In genomic region chr6:150184850-150185480, GRCh38 we compare ENCODE assay signal across 22 cellular contexts. TPM values are rescaled to one million over a fixed set of nuclear protein-coding genes. Genes with fewer than 3 reads are reported as not detected.
DNase-seq lines count a peak whose midpoint lies in the region; ATAC-seq, FAIRE-seq and TF ChIP-seq lines count a peak whose summit lies in the region.
"Had no signal": no experiment of that assay in that cellular context is flagged by ENCODE, and none has a peak within 500 bp of the region (broad histone marks: within the 10 kb centered on the region; RNA-seq: fewer than 3 reads in every experiment).

No MANE protein-coding gene starts in this region.

- no peak for TF ChIP-seq RAD21 in K562 (CRISPR knock-in tag; conservative IDR thresholded peaks at IDR 0.05 in 1 of 2, IDR thresholded peaks at IDR 0.05 in 1 of 2)

- H3K4me1 Mint-ChIP-seq in MCF 10A (ENCODE audit: insufficient read depth, unreplicated experiment) = peaks cover 20% of the 10 kb centered on the region
- H3K4me1 Mint-ChIP-seq: CD4-positive, CD25-positive, alpha-beta regulatory T cell had no signal

- H3K4me2 ChIP-seq in K562 (ENCODE audit: insufficient read depth, low read length) = no peak overlapping the region

- CTCF ChIA-PET in MCF 10A (lab: Yijun Ruan, JAX) = interaction anchor here (0.6 to 0.7 kb wide), 2 partner anchors 106 to 168 kb away, joined by 3 read pairs; no protein-coding TSS in a partner anchor
- CTCF ChIA-PET in K562 (lab: Yijun Ruan, JAX; ENCODE audit: low intra/inter-chr PET ratio) = no interaction called here

- no peak overlapping the region for H2AFZ ChIP-seq in K562 (ENCODE audit: low read depth, low read length)

- POLR2A ChIA-PET in MCF 10A (lab: Yijun Ruan, JAX) (interaction anchor here (0.6 kb wide), 1 partner anchor 17 kb away, joined by 3 read pairs; no protein-coding TSS in a partner anchor), K562 (lab: Yijun Ruan, JAX) (no interaction called here)

- H3K9me1 ChIP-seq in K562 (ENCODE audit: control insufficient read depth, insufficient read depth, low read length) = no peaks in the 10 kb centered on the region

- H3K9me3 Mint-ChIP-seq in MCF 10A (ENCODE audit: unreplicated experiment) = no peaks in the 10 kb centered on the region
- H3K9me3 Mint-ChIP-seq: nephron; stimulated activated naive CD8-positive, alpha-beta T cell treated with anti-CD3 and anti-CD28 coated beads, Interleukin-15, Interleukin-2, amounts not matched to agents 100 ng/mL and 50 ng/mL, for 24 hours; T-helper 2 cell treated with Interferon-gamma antibody and Interleukin-4, amounts not matched to agents 5 μg/mL and 100 μg/mL, for 36 hours had no signal

- H3K79me2 ChIP-seq in K562 (ENCODE audit: control insufficient read depth, insufficient read depth, low read length) = peaks cover 2% of the 10 kb centered on the region; the same call in 1 of the 3 replicates

- no peak for DNase-seq in MCF 10A (ENCODE audit: unreplicated experiment)
- no peak for DNase-seq in breast epithelium (ENCODE audit: low spot score in 2 of 2)
- no peak for DNase-seq in K562 (ENCODE audit: extremely low read depth in 1 of 4, low spot score in 3 of 4)
- no peak for DNase-seq in upper lobe of right lung
- no peak for DNase-seq in activated naive CD4-positive, alpha-beta T cell treated with anti-CD3 and anti-CD28 coated beads, Interleukin-2, amount 50 U/mL, for 16 hours
- DNase-seq in occipital lobe (lab: John Stamatoyannopoulos, UW) = no peak
- DNase-seq: activated CD4-positive, alpha-beta T cell treated with anti-CD3 and anti-CD28 coated beads for 1 hour; activated effector memory CD4-positive, alpha-beta T cell treated with Interleukin-2 at 50 U/mL for 16 hours; CD4-positive, CD25-positive, alpha-beta regulatory T cell; gastrocnemius medialis; HCEC 1CT; Kasumi-1; NCI-H187 treated with DMSO at 0.1 percent for 48 hours; SIG-M5; stimulated activated CD4-positive, alpha-beta T cell treated with anti-CD3 and anti-CD28 coated beads, Interleukin-12 subunit alpha, Interleukin-12 subunit beta, amount 100 ng/mL, for 4 hours had no signal

- no peaks in the 10 kb centered on the region for H3K36me3 ChIP-seq in breast epithelium
- H3K36me3 ChIP-seq in K562 (ENCODE audit: control insufficient read depth, insufficient read depth, low read length) = no peaks in the 10 kb centered on the region
- no peaks in the 10 kb centered on the region for H3K36me3 ChIP-seq in upper lobe of right lung
- H3K36me3 ChIP-seq: gastrocnemius medialis had no signal

- no peaks in the 10 kb centered on the region for H3K27me3 Mint-ChIP-seq in MCF 10A (ENCODE audit: insufficient read depth, unreplicated experiment)

- H3K4me1 ChIP-seq in breast epithelium = no peaks in the 10 kb centered on the region
- peaks cover 15 to 33% of the 10 kb centered on the region in 2 experiments; a peak in 4 of 5 replicates for H3K4me1 ChIP-seq in K562 (replicated peaks in 1 of 2; ENCODE audit: control insufficient read depth in 2 of 2, insufficient read depth in 2 of 2, low read length in 2 of 2)
- no peaks in the 10 kb centered on the region for H3K4me1 ChIP-seq in upper lobe of right lung
- H3K4me1 ChIP-seq: gastrocnemius medialis had no signal

- H3K9ac ChIP-seq in K562 (ENCODE audit: insufficient read depth in 1 of 2, low read depth in 2 of 2, low read length in 2 of 2) = no peak overlapping the region; a peak in 1 of 4 replicates

- no peak overlapping the region for H3K4me3 Mint-ChIP-seq in MCF 10A (ENCODE audit: unreplicated experiment)
- H3K4me3 Mint-ChIP-seq: CD4-positive, CD25-positive, alpha-beta regulatory T cell; nephron; stimulated activated naive CD8-positive, alpha-beta T cell treated with anti-CD3 and anti-CD28 coated beads, Interleukin-15, Interleukin-2, amounts not matched to agents 100 ng/mL and 50 ng/mL, for 24 hours; T-helper 2 cell treated with Interferon-gamma antibody and Interleukin-4, amounts not matched to agents 5 μg/mL and 100 μg/mL, for 36 hours had no signal

- H3K27ac ChIP-seq in breast epithelium = no peak overlapping the region
- no peak overlapping the region for H3K27ac ChIP-seq in K562 (ENCODE audit: extremely low read depth, low read depth, low read length)
- H3K27ac ChIP-seq in upper lobe of right lung = no peak overlapping the region
- H3K27ac ChIP-seq: gastrocnemius medialis had no signal

- intact Hi-C loops in MCF 10A (cut with micrococcal nuclease) = no loop called here
- intact Hi-C loops in breast epithelium (cut with DNase I; ENCODE audit: low total_unique reads) = no loop called here
- intact Hi-C loops in K562 (cut with micrococcal nuclease) = loop anchor here (5.0 kb wide), 1 partner anchor 103 kb away; no protein-coding TSS in a partner anchor
- intact Hi-C loops in upper lobe of right lung (cut with DNase I) = no loop called here

- H3K9me3 ChIP-seq in breast epithelium (no peaks in the 10 kb centered on the region), K562 (replicated peaks; ENCODE audit: control insufficient read depth, insufficient read depth, low read depth, low read length) (no peaks in the 10 kb centered on the region), upper lobe of right lung (no peaks in the 10 kb centered on the region)
- H3K9me3 ChIP-seq: gastrocnemius medialis had no signal

- no peak for TF ChIP-seq EP300 in K562 (IDR thresholded peaks at IDR 0.05; ENCODE audit: low read length)

- H3K36me3 Mint-ChIP-seq in MCF 10A (ENCODE audit: insufficient read depth, unreplicated experiment) = no peaks in the 10 kb centered on the region
- H3K36me3 Mint-ChIP-seq: CD4-positive, CD25-positive, alpha-beta regulatory T cell had no signal

- H4K20me1 ChIP-seq in K562 (replicated peaks; ENCODE audit: control insufficient read depth, insufficient read depth, low read length) = no peaks in the 10 kb centered on the region

- ATAC-seq in HG03575 (IDR thresholded peaks at IDR 0.05; ENCODE audit: extremely low read depth, insufficient number of reproducible peaks, low FRiP score, unreplicated experiment) = peak; percentile 43
- no peak; the same call in 2 of the 3 replicates for ATAC-seq in K562
- ATAC-seq in upper lobe of right lung = peak; percentile 7
- no peak for ATAC-seq in GM21367 (IDR thresholded peaks at IDR 0.05; ENCODE audit: unreplicated experiment)
- ATAC-seq: gastrocnemius medialis had no signal

- TF ChIP-seq CTCF in MCF 10A (IDR thresholded peaks at IDR 0.05; ENCODE audit: unreplicated experiment) (no peak), breast epithelium (IDR thresholded peaks at IDR 0.05) (no peak), K562 (IDR thresholded peaks at IDR 0.05 in 2 of 3, conservative IDR thresholded peaks at IDR 0.05 in 1 of 3; ENCODE audit: insufficient read depth in 2 of 3, low read depth in 1 of 3, low read length in 3 of 3) (no peak), upper lobe of right lung (IDR thresholded peaks at IDR 0.05) (no peak)

- 60% methylated on average over 7 of the region's 7 CpGs for WGBS in K562 (ENCODE audit: insufficient coverage, low coverage, missing lambda C conversion rate)

- peak overlapping the region; percentile 66 for H3K27ac Mint-ChIP-seq in MCF 10A (ENCODE audit: low read depth, unreplicated experiment)
- H3K27ac Mint-ChIP-seq: nephron; stimulated activated naive CD8-positive, alpha-beta T cell treated with anti-CD3 and anti-CD28 coated beads, Interleukin-15, Interleukin-2, amounts not matched to agents 100 ng/mL and 50 ng/mL, for 24 hours; T-helper 2 cell treated with Interferon-gamma antibody and Interleukin-4, amounts not matched to agents 5 μg/mL and 100 μg/mL, for 36 hours had no signal

- no peaks in the 10 kb centered on the region for H3K27me3 ChIP-seq in breast epithelium
- no peaks in the 10 kb centered on the region for H3K27me3 ChIP-seq in K562 (ENCODE audit: control insufficient read depth in 2 of 2, insufficient read depth in 2 of 2, low read length in 2 of 2)
- no peaks in the 10 kb centered on the region for H3K27me3 ChIP-seq in upper lobe of right lung
- H3K27me3 ChIP-seq: gastrocnemius medialis had no signal

- in situ Hi-C loops in K562 (cut with MboI) = no loop called here

- no peak for TF ChIP-seq POLR2A in breast epithelium (IDR thresholded peaks at IDR 0.05)
- TF ChIP-seq POLR2A in K562 (conservative IDR thresholded peaks at IDR 0.05) = no peak

- H3K4me3 ChIP-seq in breast epithelium = no peak overlapping the region
- no peak overlapping the region for H3K4me3 ChIP-seq in K562
- H3K4me3 ChIP-seq in upper lobe of right lung = no peak overlapping the region
- H3K4me3 ChIP-seq: gastrocnemius medialis had no signal

- BruUV-seq in MCF 10A (replicated peaks; lab: Mats Ljungman, UMichigan) (no TSS peak), K562 (replicated peaks; lab: Mats Ljungman, UMichigan) (no TSS peak)

- no peak for FAIRE-seq in K562 (lab: Jason Lieb, UNC)
- FAIRE-seq: A204.1 had no signal

TF ChIP-seq in K562, 482 proteins besides CTCF, POLR2A, EP300 and RAD21:
- TF ChIP-seq CXXC5 (CRISPR knock-in tag; IDR thresholded peaks at IDR 0.05) = no peak
- peak in 1 of 2 experiments; percentile 47; a peak in 1 of 4 replicates for TF ChIP-seq FOXA3 (CRISPR knock-in tag; conservative IDR thresholded peaks at IDR 0.05 in 1 of 2, IDR thresholded peaks at IDR 0.05 in 1 of 2)
- TF ChIP-seq ZBTB17 (CRISPR knock-in tag; IDR thresholded peaks at IDR 0.05) = no peak
- 0 out of 2 replicates have a peak, but pooled peaks have one; percentile 17 for TF ChIP-seq CTBP1 (IDR thresholded peaks at IDR 0.05; ENCODE audit: borderline replicate concordance)
- 0 out of 2 replicates have a peak, but pooled peaks have one; percentile 4 for TF ChIP-seq SPI1 (IDR thresholded peaks at IDR 0.05; ENCODE audit: borderline replicate concordance, low read depth, low read length)

RNA-seq across cellular contexts. Expression of gene PPP1R14C, which starts 42.1 kb away (rescaled TPM):
- total RNA-seq in MCF 10A (2022) (32.0 and 38.7 TPM in 2 replicates), breast epithelium (1 to 10 TPM in 2 of 3 donors, not detected in 1; 3.3 to 5.6 TPM), K562 (2014; rRNA removed) (10.1 and 11.6 TPM in 2 replicates), K562 (2014; rRNA removed; fragmentation: Illumina TruSeq; extraction: Trizol) (13.0 and 15.7 TPM in 2 replicates), K562 (2015; rRNA removed; fragmentation: Illumina TruSeq; extraction: Trizol) (3.8 and 4.5 TPM in 2 replicates), K562 (2021) (14.1 and 15.6 TPM in 2 replicates), upper lobe of right lung (10.0 TPM), occipital lobe (61.3 TPM)
- 4.2 and 9.2 TPM in 2 replicates for total RNA-seq in K562 (2011; cell fraction: chromatin; rRNA removed; ENCODE audit: low replicate concordance)
- 3.2 and 3.8 TPM in 2 replicates for total RNA-seq in K562 (2011; cell fraction: nucleolus; rRNA removed)
- total RNA-seq in K562 (2011; cell fraction: nucleoplasm; rRNA removed) = 9.5 and 13.9 TPM in 2 replicates
- polyA plus RNA-seq in K562 (2011; rRNA removed) (16.6 and 21.9 TPM in 2 replicates), K562 (2014; fragmentation: Illumina TruSeq; extraction: Trizol) (11.9 and 12.2 TPM in 2 replicates), K562 (2014; fragmentation: Nextera tagmentation; extraction: Ambion mirVana) (10 to 100 TPM in 1 of 2 experiments, 1 to 10 TPM in 1; 8.1 to 14.5 TPM), K562 (2014; rRNA removed) (9.7 and 11.7 TPM in 2 replicates)
- polyA plus RNA-seq in K562 (2011; cell fraction: cytosol; rRNA removed) = 6.1 and 15.7 TPM in 2 replicates
- 3.4 and 8.0 TPM in 2 replicates for polyA plus RNA-seq in K562 (2011; cell fraction: nucleus; rRNA removed)
- polyA plus RNA-seq in K562 (2012) = 7.3 and 8.7 TPM in 2 replicates
- polyA minus RNA-seq in K562 (2011; rRNA and poly(A)+ RNA removed) = 13.8 and 22.7 TPM in 2 replicates
- 5.2 and 5.3 TPM in 2 replicates for polyA minus RNA-seq in K562 (2011; cell fraction: cytosol; rRNA and poly(A)+ RNA removed)
- polyA minus RNA-seq in K562 (2011; cell fraction: nucleus; rRNA and poly(A)+ RNA removed) = 2.8 and 5.3 TPM in 2 replicates
- total RNA-seq: CD4-positive, CD25-positive, alpha-beta regulatory T cell; NCI-H460 had no signal
- polyA plus RNA-seq: CD4-positive, CD25-positive, alpha-beta regulatory T cell had no signal

Comparison
In these comparisons a context has a peak if more than half of its experiments do, and no peak if none do; other contexts are left out.
1. ATAC-seq: peak in HG03575 (single experiment) and upper lobe of right lung (single experiment); none in K562 (single experiment) and GM21367 (single experiment).